ENCODE assay signal across 20 cellular contexts in genomic region chr22:29039148-29039547, GRCh38. TPM values are rescaled to one million over a fixed set of nuclear protein-coding genes. Genes with fewer than 3 reads are reported as not detected.
"Had no signal": no experiment of that assay in that cellular context is flagged by ENCODE, and none has a peak within 500 bp of the region (broad histone marks: within the 10 kb centered on the region; RNA-seq: fewer than 3 reads in every experiment).

No MANE protein-coding gene starts in this region.

- H3K36me3 Mint-ChIP-seq: memory B cell had no signal

- H3K9me3 ChIP-seq: left ventricle myocardium inferior, ovary, thoracic aorta, uterus had no signal

- H3K36me3 ChIP-seq: ovary, thoracic aorta, uterus had no signal

- H3K4me3 ChIP-seq: hepatocyte, left ventricle myocardium inferior, ovary, thoracic aorta, uterus had no signal

- H3K27ac Mint-ChIP-seq: activated T-helper 1 cell treated with anti-CD3 and anti-CD28 coated beads, Interleukin-12 subunit alpha, Interleukin-12 subunit beta, Interleukin-2, Interleukin-4 antibody, amounts not matched to agents 30 ng/mL and 10 ng/mL and 1 ng/mL, durations not matched to agents 14 hours and 24 hours and 36 hours; memory B cell; stimulated activated naive CD8-positive, alpha-beta T cell treated with anti-CD3 and anti-CD28 coated beads, Interleukin-15, amount 100 ng/mL, for 72 hours; T-helper 2 cell treated with Interferon-gamma antibody and Interleukin-4, amounts not matched to agents 5 μg/mL and 100 μg/mL, for 36 hours had no signal

- H3K4me2 ChIP-seq: hepatocyte had no signal

- H3K9me3 Mint-ChIP-seq: activated T-helper 1 cell treated with anti-CD3 and anti-CD28 coated beads, Interleukin-12 subunit alpha, Interleukin-12 subunit beta, Interleukin-2, Interleukin-4 antibody, amounts not matched to agents 30 ng/mL and 10 ng/mL and 1 ng/mL, durations not matched to agents 14 hours and 24 hours and 36 hours; memory B cell; neural crest cell; stimulated activated naive CD8-positive, alpha-beta T cell treated with anti-CD3 and anti-CD28 coated beads, Interleukin-15, amount 100 ng/mL, for 72 hours; T-helper 2 cell treated with Interferon-gamma antibody and Interleukin-4, amounts not matched to agents 5 μg/mL and 100 μg/mL, for 36 hours had no signal

- H3K27me3 ChIP-seq: hepatocyte, ovary, uterus had no signal

- DNase-seq: activated CD4-positive, alpha-beta T cell treated with anti-CD3 and anti-CD28 coated beads, Interleukin-2, amount 50 U/mL, for 1 hour; activated naive CD4-positive, alpha-beta T cell; left ventricle myocardium inferior; ovary; stimulated activated CD4-positive, alpha-beta T cell treated with anti-CD3 and anti-CD28 coated beads, Interleukin-1b, Interleukin-23, amount 100 ng/mL, for 48 hours; stimulated activated naive CD8-positive, alpha-beta T cell treated with anti-CD3 and anti-CD28 coated beads, Interleukin-15, amount 100 ng/mL, for 72 hours; SW 1271; uterus had no signal

- H3K27ac ChIP-seq: hepatocyte, left ventricle myocardium inferior, ovary, thoracic aorta, uterus had no signal

- H3K4me1 Mint-ChIP-seq: memory B cell; stimulated activated naive CD8-positive, alpha-beta T cell treated with anti-CD3 and anti-CD28 coated beads, Interleukin-15, amount 100 ng/mL, for 72 hours had no signal

- H2AFZ ChIP-seq: hepatocyte had no signal

- H3K4me3 Mint-ChIP-seq: activated T-helper 1 cell treated with anti-CD3 and anti-CD28 coated beads, Interleukin-12 subunit alpha, Interleukin-12 subunit beta, Interleukin-2, Interleukin-4 antibody, amounts not matched to agents 30 ng/mL and 10 ng/mL and 1 ng/mL, durations not matched to agents 14 hours and 24 hours and 36 hours; memory B cell; neural crest cell; stimulated activated naive CD8-positive, alpha-beta T cell treated with anti-CD3 and anti-CD28 coated beads, Interleukin-15, amount 100 ng/mL, for 72 hours; T-helper 2 cell treated with Interferon-gamma antibody and Interleukin-4, amounts not matched to agents 5 μg/mL and 100 μg/mL, for 36 hours had no signal

RNA-seq across cellular contexts. Expression of gene C22orf31, which starts 22.5 kb away (rescaled TPM):
- total RNA-seq: activated CD8-positive, alpha-beta memory T cell treated with anti-CD3 and anti-CD28 coated beads for 36 hours; activated T-helper 1 cell treated with anti-CD3 and anti-CD28 coated beads, Interleukin-12 subunit alpha, Interleukin-12 subunit beta, Interleukin-2, Interleukin-4 antibody, amounts not matched to agents 30 ng/mL and 10 ng/mL and 1 ng/mL, durations not matched to agents 14 hours and 24 hours and 36 hours; astrocyte; esophagus mucosa; glomerular endothelial cell; hepatocyte; neural crest cell; pulmonary artery endothelial cell; sciatic nerve; thoracic aorta; uterus had no signal
